Comparison of ENCODE assay signal across 1 cellular context in the genomic region with DNA sequence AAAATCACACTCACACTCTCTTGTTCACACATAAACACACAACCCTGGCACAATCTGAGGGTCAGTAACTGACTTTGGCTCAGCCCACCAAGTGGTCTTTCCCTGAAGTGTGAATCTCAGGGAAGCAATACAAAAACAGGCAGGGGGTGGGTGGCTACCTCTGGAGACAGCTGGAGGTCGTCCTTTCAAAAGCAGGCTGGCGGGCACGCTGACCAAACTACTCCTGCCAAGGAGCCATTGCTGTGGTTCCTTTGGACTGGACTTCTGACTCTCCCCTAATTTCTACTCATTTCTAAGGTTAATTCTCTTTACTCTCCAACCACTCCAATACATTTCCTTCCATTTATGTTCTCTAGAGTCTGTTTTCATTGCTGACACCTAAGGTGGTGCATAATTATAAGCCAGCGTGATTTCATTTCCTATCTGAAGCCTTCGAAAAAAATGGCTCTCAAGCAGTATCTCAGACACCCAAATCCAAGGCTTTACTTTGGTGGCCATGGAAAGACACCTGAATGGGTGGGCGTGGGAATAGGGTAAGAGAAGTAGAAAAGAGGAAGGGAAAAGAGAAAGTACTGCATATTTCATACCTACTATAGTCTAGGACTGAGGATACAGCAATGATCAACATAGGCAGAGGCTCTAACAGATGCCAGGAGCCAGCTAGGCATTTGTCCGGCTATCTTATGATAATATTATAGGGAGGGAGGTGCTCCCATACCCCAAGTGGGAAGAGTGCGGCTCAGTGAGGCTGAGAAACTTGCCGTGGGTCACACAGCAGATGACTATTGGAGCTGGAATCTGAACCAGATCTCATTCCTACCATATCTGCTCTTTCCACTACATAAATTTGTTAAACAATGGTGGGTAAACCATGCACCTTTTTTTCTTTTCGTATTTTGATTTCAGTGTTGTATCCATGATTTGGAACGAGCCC.
TF ChIP-seq lines count a peak whose summit lies in the region.

No MANE protein-coding gene starts in this region.

TF ChIP-seq in K562, 482 proteins besides CTCF, POLR2A, EP300 and RAD21 (continued from another document):
- TF ChIP-seq, protein P1, sequence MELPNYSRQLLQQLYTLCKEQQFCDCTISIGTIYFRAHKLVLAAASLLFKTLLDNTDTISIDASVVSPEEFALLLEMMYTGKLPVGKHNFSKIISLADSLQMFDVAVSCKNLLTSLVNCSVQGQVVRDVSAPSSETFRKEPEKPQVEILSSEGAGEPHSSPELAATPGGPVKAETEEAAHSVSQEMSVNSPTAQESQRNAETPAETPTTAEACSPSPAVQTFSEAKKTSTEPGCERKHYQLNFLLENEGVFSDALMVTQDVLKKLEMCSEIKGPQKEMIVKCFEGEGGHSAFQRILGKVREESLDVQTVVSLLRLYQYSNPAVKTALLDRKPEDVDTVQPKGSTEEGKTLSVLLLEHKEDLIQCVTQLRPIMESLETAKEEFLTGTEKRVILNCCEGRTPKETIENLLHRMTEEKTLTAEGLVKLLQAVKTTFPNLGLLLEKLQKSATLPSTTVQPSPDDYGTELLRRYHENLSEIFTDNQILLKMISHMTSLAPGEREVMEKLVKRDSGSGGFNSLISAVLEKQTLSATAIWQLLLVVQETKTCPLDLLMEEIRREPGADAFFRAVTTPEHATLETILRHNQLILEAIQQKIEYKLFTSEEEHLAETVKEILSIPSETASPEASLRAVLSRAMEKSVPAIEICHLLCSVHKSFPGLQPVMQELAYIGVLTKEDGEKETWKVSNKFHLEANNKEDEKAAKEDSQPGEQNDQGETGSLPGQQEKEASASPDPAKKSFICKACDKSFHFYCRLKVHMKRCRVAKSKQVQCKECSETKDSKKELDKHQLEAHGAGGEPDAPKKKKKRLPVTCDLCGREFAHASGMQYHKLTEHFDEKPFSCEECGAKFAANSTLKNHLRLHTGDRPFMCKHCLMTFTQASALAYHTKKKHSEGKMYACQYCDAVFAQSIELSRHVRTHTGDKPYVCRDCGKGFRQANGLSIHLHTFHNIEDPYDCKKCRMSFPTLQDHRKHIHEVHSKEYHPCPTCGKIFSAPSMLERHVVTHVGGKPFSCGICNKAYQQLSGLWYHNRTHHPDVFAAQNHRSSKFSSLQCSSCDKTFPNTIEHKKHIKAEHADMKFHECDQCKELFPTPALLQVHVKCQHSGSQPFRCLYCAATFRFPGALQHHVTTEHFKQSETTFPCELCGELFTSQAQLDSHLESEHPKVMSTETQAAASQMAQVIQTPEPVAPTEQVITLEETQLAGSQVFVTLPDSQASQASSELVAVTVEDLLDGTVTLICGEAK (IDR thresholded peaks at IDR 0.05), result no peak
- TF ChIP-seq, protein P1 (CRISPR knock-in tag; IDR thresholded peaks at IDR 0.05), result no peak
- TF ChIP-seq PHTF2 (CRISPR knock-in tag; IDR thresholded peaks at IDR 0.05) (no peak), NR2C2 (CRISPR knock-in tag; IDR thresholded peaks at IDR 0.05) (no peak), NR2C2 (tag; IDR thresholded peaks at IDR 0.05) (no peak), NFIC (IDR thresholded peaks at IDR 0.05) (no peak), SUPT5H (IDR thresholded peaks at IDR 0.05) (no peak), CHD4 (IDR thresholded peaks at IDR 0.05; ENCODE audit: insufficient read depth, insufficient replicate concordance, low read depth, low read length, poor library complexity, severe bottlenecking) (no peak), NFRKB (IDR thresholded peaks at IDR 0.05; ENCODE audit: low read depth) (peak; percentile 17; the same call in 1 of the 2 replicates), SMAD4 (CRISPR knock-in tag; conservative IDR thresholded peaks at IDR 0.05) (peak; percentile 45; the same call in 1 of the 2 replicates), CHCHD3 (CRISPR knock-in tag; IDR thresholded peaks at IDR 0.05) (no peak), JUN (IDR thresholded peaks at IDR 0.05; ENCODE audit: borderline replicate concordance, low read depth, low read length) (no peak), JUN (CRISPR knock-in tag; IDR thresholded peaks at IDR 0.05; ENCODE audit: borderline replicate concordance) (no peak), OTX1 (CRISPR knock-in tag; IDR thresholded peaks at IDR 0.05) (no peak), BRF1 (IDR thresholded peaks at IDR 0.05; ENCODE audit: borderline replicate concordance, extremely low read depth, insufficient read length) (no peak), MTA2 (IDR thresholded peaks at IDR 0.05; ENCODE audit: low read depth) (no peak), MTA1 (IDR thresholded peaks at IDR 0.05; ENCODE audit: borderline replicate concordance) (no peak), LCOR (CRISPR knock-in tag; IDR thresholded peaks at IDR 0.05) (no peak), ETS2 (tag; IDR thresholded peaks at IDR 0.05; ENCODE audit: borderline replicate concordance, poor library complexity, severe bottlenecking) (no peak), RBM25 (IDR thresholded peaks at IDR 0.05; ENCODE audit: low read depth, low read length, severe bottlenecking) (peak; percentile 54), ELF1 (tag; IDR thresholded peaks at IDR 0.05) (no peak)
- TF ChIP-seq, protein P2, sequence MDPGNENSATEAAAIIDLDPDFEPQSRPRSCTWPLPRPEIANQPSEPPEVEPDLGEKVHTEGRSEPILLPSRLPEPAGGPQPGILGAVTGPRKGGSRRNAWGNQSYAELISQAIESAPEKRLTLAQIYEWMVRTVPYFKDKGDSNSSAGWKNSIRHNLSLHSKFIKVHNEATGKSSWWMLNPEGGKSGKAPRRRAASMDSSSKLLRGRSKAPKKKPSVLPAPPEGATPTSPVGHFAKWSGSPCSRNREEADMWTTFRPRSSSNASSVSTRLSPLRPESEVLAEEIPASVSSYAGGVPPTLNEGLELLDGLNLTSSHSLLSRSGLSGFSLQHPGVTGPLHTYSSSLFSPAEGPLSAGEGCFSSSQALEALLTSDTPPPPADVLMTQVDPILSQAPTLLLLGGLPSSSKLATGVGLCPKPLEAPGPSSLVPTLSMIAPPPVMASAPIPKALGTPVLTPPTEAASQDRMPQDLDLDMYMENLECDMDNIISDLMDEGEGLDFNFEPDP (CRISPR knock-in tag; IDR thresholded peaks at IDR 0.05), result no peak
- TF ChIP-seq, protein P3, sequence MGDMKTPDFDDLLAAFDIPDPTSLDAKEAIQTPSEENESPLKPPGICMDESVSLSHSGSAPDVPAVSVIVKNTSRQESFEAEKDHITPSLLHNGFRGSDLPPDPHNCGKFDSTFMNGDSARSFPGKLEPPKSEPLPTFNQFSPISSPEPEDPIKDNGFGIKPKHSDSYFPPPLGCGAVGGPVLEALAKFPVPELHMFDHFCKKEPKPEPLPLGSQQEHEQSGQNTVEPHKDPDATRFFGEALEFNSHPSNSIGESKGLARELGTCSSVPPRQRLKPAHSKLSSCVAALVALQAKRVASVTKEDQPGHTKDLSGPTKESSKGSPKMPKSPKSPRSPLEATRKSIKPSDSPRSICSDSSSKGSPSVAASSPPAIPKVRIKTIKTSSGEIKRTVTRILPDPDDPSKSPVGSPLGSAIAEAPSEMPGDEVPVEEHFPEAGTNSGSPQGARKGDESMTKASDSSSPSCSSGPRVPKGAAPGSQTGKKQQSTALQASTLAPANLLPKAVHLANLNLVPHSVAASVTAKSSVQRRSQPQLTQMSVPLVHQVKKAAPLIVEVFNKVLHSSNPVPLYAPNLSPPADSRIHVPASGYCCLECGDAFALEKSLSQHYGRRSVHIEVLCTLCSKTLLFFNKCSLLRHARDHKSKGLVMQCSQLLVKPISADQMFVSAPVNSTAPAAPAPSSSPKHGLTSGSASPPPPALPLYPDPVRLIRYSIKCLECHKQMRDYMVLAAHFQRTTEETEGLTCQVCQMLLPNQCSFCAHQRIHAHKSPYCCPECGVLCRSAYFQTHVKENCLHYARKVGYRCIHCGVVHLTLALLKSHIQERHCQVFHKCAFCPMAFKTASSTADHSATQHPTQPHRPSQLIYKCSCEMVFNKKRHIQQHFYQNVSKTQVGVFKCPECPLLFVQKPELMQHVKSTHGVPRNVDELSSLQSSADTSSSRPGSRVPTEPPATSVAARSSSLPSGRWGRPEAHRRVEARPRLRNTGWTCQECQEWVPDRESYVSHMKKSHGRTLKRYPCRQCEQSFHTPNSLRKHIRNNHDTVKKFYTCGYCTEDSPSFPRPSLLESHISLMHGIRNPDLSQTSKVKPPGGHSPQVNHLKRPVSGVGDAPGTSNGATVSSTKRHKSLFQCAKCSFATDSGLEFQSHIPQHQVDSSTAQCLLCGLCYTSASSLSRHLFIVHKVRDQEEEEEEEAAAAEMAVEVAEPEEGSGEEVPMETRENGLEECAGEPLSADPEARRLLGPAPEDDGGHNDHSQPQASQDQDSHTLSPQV (IDR thresholded peaks at IDR 0.05), result peak; percentile 74
- TF ChIP-seq, protein P4, sequence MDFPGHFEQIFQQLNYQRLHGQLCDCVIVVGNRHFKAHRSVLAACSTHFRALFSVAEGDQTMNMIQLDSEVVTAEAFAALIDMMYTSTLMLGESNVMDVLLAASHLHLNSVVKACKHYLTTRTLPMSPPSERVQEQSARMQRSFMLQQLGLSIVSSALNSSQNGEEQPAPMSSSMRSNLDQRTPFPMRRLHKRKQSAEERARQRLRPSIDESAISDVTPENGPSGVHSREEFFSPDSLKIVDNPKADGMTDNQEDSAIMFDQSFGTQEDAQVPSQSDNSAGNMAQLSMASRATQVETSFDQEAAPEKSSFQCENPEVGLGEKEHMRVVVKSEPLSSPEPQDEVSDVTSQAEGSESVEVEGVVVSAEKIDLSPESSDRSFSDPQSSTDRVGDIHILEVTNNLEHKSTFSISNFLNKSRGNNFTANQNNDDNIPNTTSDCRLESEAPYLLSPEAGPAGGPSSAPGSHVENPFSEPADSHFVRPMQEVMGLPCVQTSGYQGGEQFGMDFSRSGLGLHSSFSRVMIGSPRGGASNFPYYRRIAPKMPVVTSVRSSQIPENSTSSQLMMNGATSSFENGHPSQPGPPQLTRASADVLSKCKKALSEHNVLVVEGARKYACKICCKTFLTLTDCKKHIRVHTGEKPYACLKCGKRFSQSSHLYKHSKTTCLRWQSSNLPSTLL (IDR thresholded peaks at IDR 0.05), result no peak
